26 cellular contexts compared by ENCODE assay signal in the genomic region with DNA sequence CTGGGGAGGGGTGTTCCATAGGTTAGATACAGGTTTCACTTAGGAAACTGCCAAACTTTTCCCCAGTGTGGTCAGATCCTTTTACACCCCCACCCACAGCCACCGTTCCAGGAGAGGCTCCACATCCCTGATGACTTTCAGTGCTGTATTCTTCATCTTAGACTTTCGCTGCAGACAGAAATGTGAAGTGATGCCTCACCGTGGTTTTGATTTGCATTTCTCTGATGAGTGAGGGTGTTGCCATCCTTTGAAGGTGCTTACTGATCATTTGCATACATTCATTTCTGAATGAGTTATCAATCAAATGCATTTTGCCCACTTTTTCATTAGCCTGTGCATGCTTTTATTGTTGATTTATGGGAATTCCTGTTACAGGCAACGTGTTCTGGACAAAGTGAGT. TPM values are rescaled to one million over a fixed set of nuclear protein-coding genes. Genes with fewer than 3 reads are reported as not detected.
A peak's percentile ranks its signal among the peaks of the same experiment; 100 is the strongest.
DNase-seq lines count a peak whose midpoint lies in the region; ATAC-seq and TF ChIP-seq lines count a peak whose summit lies in the region.
"Had no signal": no experiment of that assay in that cellular context is flagged by ENCODE, and none has a peak within 500 bp of the region (broad histone marks: within the 10 kb centered on the region; RNA-seq: fewer than 3 reads in every experiment).

No MANE protein-coding gene starts in this region.

- 71% methylated on average over 4 of the region's 4 CpGs for WGBS in esophagus muscularis mucosa

- peaks cover 10% of the 10 kb centered on the region for H3K27me3 Mint-ChIP-seq in activated T-cell treated with anti-CD3 and anti-CD28 coated beads, Interleukin-2, amount 50 U/mL, for 4 hours (ENCODE audit: low read depth)

- H3K27me3 ChIP-seq in esophagus muscularis mucosa = no peaks in the 10 kb centered on the region
- H3K27me3 ChIP-seq: BLaER1, dorsolateral prefrontal cortex had no signal

- peak; percentile 94 to 95 for ATAC-seq in activated T-cell treated with anti-CD3 and anti-CD28 coated beads, Interleukin-2, amount 50 U/mL, for 4 hours
- peak; percentile 77 for ATAC-seq in GM18867 (IDR thresholded peaks at IDR 0.05; ENCODE audit: unreplicated experiment)
- peak; percentile 61 for ATAC-seq in HG02798 (IDR thresholded peaks at IDR 0.05; ENCODE audit: poor library complexity, unreplicated experiment)
- ATAC-seq in omental fat pad (ENCODE audit: low FRiP score) = no peak
- ATAC-seq: left colon, upper lobe of right lung had no signal

- no peak for TF ChIP-seq EP300 in esophagus muscularis mucosa (IDR thresholded peaks at IDR 0.05)

- no peak for DNase-seq in activated T-cell treated with anti-CD3 and anti-CD28 coated beads, Interleukin-2, amount 50 U/mL, for 4 hours
- DNase-seq in activated T-cell treated with anti-CD3 and anti-CD28 coated beads for 4 hours (no peak), esophagus muscularis mucosa (ENCODE audit: extremely low spot score) (peak; percentile 50), NCI-H1105 treated with DMSO at 0.1 percent for 48 hours (lab: John Stamatoyannopoulos, UW) (no peak), omental fat pad (ENCODE audit: low spot score) (no peak), inferior parietal cortex (ENCODE audit: extremely low spot score) (no peak)
- DNase-seq: ACHN; activated B cell treated with CpG ODN at 0.5 μM for 24 hours; activated naive CD4-positive, alpha-beta T cell treated with Interleukin-2 at 50 U/mL for 16 hours; COR-L47; Kasumi-1; left colon; mesenchymal stem cell; NCI-H1930; NCI-H2227 treated with DMSO at 0.1 percent for 48 hours; nucleus accumbens; OCI-M1; small intestine; upper lobe of right lung had no signal

- H3K9me3 ChIP-seq in esophagus muscularis mucosa = peaks cover 0 to 5% (median 0%) of the 10 kb centered on the region in 4 donors
- H3K9me3 ChIP-seq: upper lobe of right lung had no signal

- peaks cover 3% of the 10 kb centered on the region for H3K36me3 Mint-ChIP-seq in activated T-cell treated with anti-CD3 and anti-CD28 coated beads, Interleukin-2, amount 50 U/mL, for 4 hours (ENCODE audit: insufficient read depth)

- no peak overlapping the region for H3K27ac ChIP-seq in esophagus muscularis mucosa (replicated peaks in 1 of 4)
- H3K27ac ChIP-seq: BLaER1, dorsolateral prefrontal cortex, upper lobe of right lung had no signal

- H3K4me3 Mint-ChIP-seq in activated T-cell treated with anti-CD3 and anti-CD28 coated beads, Interleukin-2, amount 50 U/mL, for 4 hours = no peak overlapping the region
- H3K4me3 Mint-ChIP-seq: activated B cell treated with CpG ODN at 0.5 μM for 24 hours, GM23338 had no signal

- TF ChIP-seq CTCF in esophagus muscularis mucosa (IDR thresholded peaks at IDR 0.05) (no peak), omental fat pad (IDR thresholded peaks at IDR 0.05) (no peak)

- TF ChIP-seq POLR2A in esophagus muscularis mucosa (IDR thresholded peaks at IDR 0.05; ENCODE audit: low read depth) = no peak

- peaks cover 7% of the 10 kb centered on the region for H3K4me1 Mint-ChIP-seq in activated T-cell treated with anti-CD3 and anti-CD28 coated beads, Interleukin-2, amount 50 U/mL, for 4 hours (ENCODE audit: low read depth)
- H3K4me1 Mint-ChIP-seq: GM23338 had no signal

- H3K9me3 Mint-ChIP-seq in activated T-cell treated with anti-CD3 and anti-CD28 coated beads, Interleukin-2, amount 50 U/mL, for 4 hours = no peaks in the 10 kb centered on the region
- H3K9me3 Mint-ChIP-seq: activated B cell treated with CpG ODN at 0.5 μM for 24 hours had no signal

- intact Hi-C loops in esophagus muscularis mucosa (cut with DNase I) = no loop called here

- peaks cover 0 to 6% (median 0%) of the 10 kb centered on the region in 4 donors for H3K36me3 ChIP-seq in esophagus muscularis mucosa
- H3K36me3 ChIP-seq: upper lobe of right lung had no signal

- H3K4me3 ChIP-seq in esophagus muscularis mucosa = no peak overlapping the region
- H3K4me3 ChIP-seq: BLaER1, dorsolateral prefrontal cortex, GM23338, upper lobe of right lung had no signal

- H3K4me1 ChIP-seq in esophagus muscularis mucosa = no peaks in the 10 kb centered on the region
- H3K4me1 ChIP-seq: BLaER1, upper lobe of right lung had no signal

RNA-seq across cellular contexts. Expression of a gene that starts 14.9 kb away (rescaled TPM):
- 100 to 1,000 TPM; 171 to 191 (median 172) TPM for total RNA-seq in activated T-cell treated with anti-CD3 and anti-CD28 coated beads, Interleukin-2, amount 50 U/mL, for 4 hours
- total RNA-seq in esophagus muscularis mucosa (100 to 1,000 TPM; 179 to 254 (median 197) TPM), omental fat pad (100 to 1,000 TPM; 130 to 198 (median 150) TPM)

RNA-seq across cellular contexts. Expression of a gene that starts 19.3 kb away (rescaled TPM):
- not detected for total RNA-seq in activated T-cell treated with anti-CD3 and anti-CD28 coated beads, Interleukin-2, amount 50 U/mL, for 4 hours
- total RNA-seq in esophagus muscularis mucosa = not detected
- total RNA-seq in omental fat pad = not detected
- total RNA-seq: activated B cell treated with CpG ODN at 0.5 μM for 24 hours, GM23338, left colon, Right ventricle myocardium superior, subcutaneous adipose tissue, upper lobe of right lung had no signal
